In genomic region chr3:37810788-37811187, GRCh38 we compare ENCODE assay signal across 17 cellular contexts. TPM values are rescaled to one million over a fixed set of nuclear protein-coding genes. Genes with fewer than 3 reads are reported as not detected.
A peak's percentile ranks its signal among the peaks of the same experiment; 100 is the strongest.
DNase-seq lines count a peak whose midpoint lies in the region; ATAC-seq and TF ChIP-seq lines count a peak whose summit lies in the region.
"Had no signal": no experiment of that assay in that cellular context is flagged by ENCODE, and none has a peak within 500 bp of the region (broad histone marks: within the 10 kb centered on the region; RNA-seq: fewer than 3 reads in every experiment).

No MANE protein-coding gene starts in this region.

- intact Hi-C loops in cardiac septum (cut with DNase I) (no loop called here), left cardiac atrium (cut with DNase I) (no loop called here)

- no peaks in the 10 kb centered on the region for H3K27me3 ChIP-seq in WERI-Rb-1 (ENCODE audit: insufficient read depth, low read depth, severe bottlenecking)

- no peak overlapping the region for H3K4me3 Mint-ChIP-seq in nephron
- H3K4me3 Mint-ChIP-seq: CD8-positive, alpha-beta memory T cell; GM23338 had no signal

- peaks cover 34% of the 10 kb centered on the region for H3K36me3 Mint-ChIP-seq in nephron (ENCODE audit: low read depth)
- H3K36me3 Mint-ChIP-seq: CD8-positive, alpha-beta memory T cell had no signal

- H3K27ac Mint-ChIP-seq in nephron, result peak overlapping the region; percentile 23 to 61 (median 56)
- H3K27ac Mint-ChIP-seq: CD8-positive, alpha-beta memory T cell; GM23338 had no signal

- no peak overlapping the region for H3K27ac ChIP-seq in WERI-Rb-1

- H3K4me3 ChIP-seq in WERI-Rb-1 (ENCODE audit: low read depth, low read length), result no peak overlapping the region
- H3K4me3 ChIP-seq: GM23338 had no signal

- H3K27me3 Mint-ChIP-seq in nephron (ENCODE audit: low read depth), result no peaks in the 10 kb centered on the region

- H3K9me3 Mint-ChIP-seq in nephron, result no peaks in the 10 kb centered on the region
- H3K9me3 Mint-ChIP-seq: CD8-positive, alpha-beta memory T cell; GM23338 had no signal

- DNase-seq in cardiac septum (ENCODE audit: low spot score) (peak; percentile 68), left cardiac atrium (no peak), WERI-Rb-1 (peak; percentile 72), NCI-H226 (no peak), hypothalamus (lab: John Stamatoyannopoulos, UW) (no peak)
- DNase-seq in effector CD4-positive, alpha-beta T cell, result no peak
- DNase-seq: CD8-positive, alpha-beta memory T cell; KG1; NCI-H1436; NCI-H2029 treated with DMSO at 0.1 percent for 48 hours; NCI-H2171 treated with DMSO at 0.1 percent for 48 hours; NCI-H526 treated with DMSO at 0.1 percent for 48 hours; NK-92 treated with Interleukin-12 subunit alpha and Interleukin-12 subunit beta, amount 100 ng/mL, for 24 hours had no signal

- H3K4me1 Mint-ChIP-seq in nephron, result peaks cover 47% of the 10 kb centered on the region
- H3K4me1 Mint-ChIP-seq: CD8-positive, alpha-beta memory T cell had no signal

- no peaks in the 10 kb centered on the region for H3K9me3 ChIP-seq in WERI-Rb-1 (ENCODE audit: severe bottlenecking)

- no peak for ATAC-seq in left cardiac atrium
- no peak for ATAC-seq in HG03565 (IDR thresholded peaks at IDR 0.05; ENCODE audit: unreplicated experiment)
- ATAC-seq: GM23338, HCT116 had no signal

- TF ChIP-seq CTCF in WERI-Rb-1 (IDR thresholded peaks at IDR 0.05; ENCODE audit: low read depth, low read length), result no peak
- TF ChIP-seq CTCF in nephron (IDR thresholded peaks at IDR 0.05; ENCODE audit: unreplicated experiment in 3 of 3), result no peak

- no peaks in the 10 kb centered on the region for H3K36me3 ChIP-seq in WERI-Rb-1

RNA-seq across cellular contexts. Expression of gene CTDSPL, which starts 50.9 kb away (rescaled TPM):
- total RNA-seq in cardiac septum (36.4 TPM), left cardiac atrium (10 to 100 TPM; 46.4 to 50.2 TPM)

Comparison
In these comparisons a context has a peak if more than half of its experiments do, and no peak if none do; other contexts are left out.
1. DNase-seq: peak in cardiac septum (single experiment) and WERI-Rb-1 (single experiment); none in left cardiac atrium (single experiment), NCI-H226 (single experiment), hypothalamus (0 of 51) and effector CD4-positive, alpha-beta T cell (single experiment).